11 cellular contexts compared by ENCODE assay signal in the genomic region with DNA sequence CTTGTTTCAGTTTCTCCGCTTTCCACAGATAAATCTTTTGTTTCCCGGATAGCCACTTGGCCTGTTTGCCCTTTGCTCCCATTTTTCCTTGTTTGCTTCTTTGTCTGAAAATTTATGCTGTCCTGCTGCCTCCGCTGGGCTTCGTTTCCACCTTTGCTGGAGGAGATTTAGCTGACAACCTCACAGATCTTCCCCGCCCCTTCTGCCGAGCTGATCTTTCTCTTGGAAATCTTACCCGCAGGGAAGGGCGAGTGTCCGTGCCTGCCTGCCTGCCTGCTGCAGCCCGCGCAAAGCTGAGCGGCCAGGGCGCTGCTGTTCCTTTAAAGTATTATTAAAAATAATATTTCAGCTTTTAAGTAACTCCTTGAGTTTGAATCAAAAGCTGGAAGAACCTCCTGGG. TPM values are rescaled to one million over a fixed set of nuclear protein-coding genes. Genes with fewer than 3 reads are reported as not detected.
DNase-seq lines count a peak whose midpoint lies in the region; ATAC-seq and TF ChIP-seq lines count a peak whose summit lies in the region.
"Had no signal": no experiment of that assay in that cellular context is flagged by ENCODE, and none has a peak within 500 bp of the region (broad histone marks: within the 10 kb centered on the region; RNA-seq: fewer than 3 reads in every experiment).

No MANE protein-coding gene starts in this region.

- peak overlapping the region; percentile 40 to 80; a peak in 3 of 4 replicates for H4K8ac ChIP-seq in IMR-90 (ENCODE audit: low read depth in 2 of 2, low read length in 2 of 2)

- H3K4me1 ChIP-seq in IMR-90 (ENCODE audit: control insufficient read depth, insufficient read depth, low read length) (0 out of 2 replicates have a peak, but pooled peaks cover 2% of the 10 kb centered on the region), mesodermal cell (ENCODE audit: control insufficient read depth, insufficient read depth, low read length, poor library complexity, severe bottlenecking) (peaks cover 14% of the 10 kb centered on the region)

- no peak overlapping the region for H3K4me3 ChIP-seq in IMR-90 (ENCODE audit: insufficient read depth, low read depth, low read length)
- no peak overlapping the region for H3K4me3 ChIP-seq in mesodermal cell (ENCODE audit: extremely low read depth, insufficient read depth, low read length, poor library complexity, severe bottlenecking)

- intact Hi-C loops in IMR-90 (cut with micrococcal nuclease), result loop anchor here (2.0 kb wide), 1 partner anchor 75 kb away; no protein-coding TSS in a partner anchor
- intact Hi-C loops in posterior vena cava (cut with DNase I), result no loop called here

- no peak for ATAC-seq in IMR-90 (ENCODE audit: low read depth)
- ATAC-seq in HG03457 (IDR thresholded peaks at IDR 0.05; ENCODE audit: unreplicated experiment), result no peak
- no peak for ATAC-seq in GM18502 (IDR thresholded peaks at IDR 0.05; ENCODE audit: poor library complexity, unreplicated experiment)

- dilution Hi-C loops in IMR-90 (cut with HindIII; ENCODE audit: low sequenced_read_pairs, unreplicated experiment), result no loop called here

- H2AFZ ChIP-seq in IMR-90 (replicated peaks; ENCODE audit: low read length, poor library complexity), result peak overlapping the region; percentile 71

- H3K9me3 ChIP-seq in IMR-90 (ENCODE audit: control insufficient read depth, insufficient read depth, low read length), result no peaks in the 10 kb centered on the region
- H3K9me3 ChIP-seq in mesodermal cell (ENCODE audit: control insufficient read depth, low read length), result no peaks in the 10 kb centered on the region

- no peak overlapping the region for H2BK5ac ChIP-seq in IMR-90 (ENCODE audit: low read depth, low read length, poor library complexity, severe bottlenecking)

- no peak overlapping the region for H3K56ac ChIP-seq in IMR-90 (ENCODE audit: extremely low read depth, insufficient read depth, low read length)

- H3K18ac ChIP-seq in IMR-90 (ENCODE audit: low read depth, low read length), result no peak overlapping the region

- H4K20me1 ChIP-seq in IMR-90 (ENCODE audit: insufficient read depth, low read length), result peaks cover 5% of the 10 kb centered on the region; the same call in 1 of the 2 replicates

- peaks cover 0 to 17% of the 10 kb centered on the region in 2 experiments; a peak in 3 of 4 replicates for H3K79me1 ChIP-seq in IMR-90 (ENCODE audit: low read depth in 1 of 2, low read length in 2 of 2)

- WGBS in IMR-90 (ENCODE audit: extremely low coverage in 2 of 2, insufficient read length in 1 of 2), 2 experiments, result 56% methylated on average over 3 of the region's 13 CpGs; no CpG with 5 or more reads in 1 of the 2 experiments
- 31 to 38% methylated on average over 6 of the region's 13 CpGs for WGBS in mesodermal cell (ENCODE audit: insufficient coverage in 2 of 2), 2 experiments

- H2AK5ac ChIP-seq in IMR-90 (ENCODE audit: low read depth, low read length), result no peak overlapping the region

- no peak overlapping the region for H2BK20ac ChIP-seq in IMR-90 (ENCODE audit: low read depth, low read length)

- TF ChIP-seq RAD21 in IMR-90 (IDR thresholded peaks at IDR 0.05; ENCODE audit: low read length), result no peak

- no peak for TF ChIP-seq POLR2A in IMR-90 (IDR thresholded peaks at IDR 0.05; ENCODE audit: low read depth, low read length)

- H2BK15ac ChIP-seq in IMR-90 (ENCODE audit: low read depth, low read length), result no peak overlapping the region

- H3K9me1 ChIP-seq in IMR-90 (ENCODE audit: insufficient read depth, low read length), result no peaks in the 10 kb centered on the region

- 0 out of 2 replicates have a peak overlapping the region, but pooled peaks have one; percentile 13 for H3K9ac ChIP-seq in IMR-90 (ENCODE audit: low read depth, low read length)

- no peak overlapping the region for H3K4me2 ChIP-seq in IMR-90 (ENCODE audit: low read depth, low read length)

- H3K23ac ChIP-seq in IMR-90 (ENCODE audit: low read depth, low read length), result no peak overlapping the region

- H2AK9ac ChIP-seq in IMR-90 (replicated peaks; ENCODE audit: low read depth, low read length, poor library complexity), result no peak overlapping the region

- no peak for TF ChIP-seq CTCF in IMR-90 (conservative IDR thresholded peaks at IDR 0.05; ENCODE audit: low read depth, low read length)

- no peaks in the 10 kb centered on the region for H3K27me3 ChIP-seq in IMR-90 (ENCODE audit: control insufficient read depth, insufficient read depth, low read length)

- POLR2A ChIA-PET in IMR-90 (lab: Charles Lee; ENCODE audit: unreplicated experiment), result no interaction called here

- H3K27ac ChIP-seq in IMR-90 (ENCODE audit: insufficient read depth, low read length) (no peak overlapping the region), mesodermal cell (ENCODE audit: low read depth, low read length, severe bottlenecking) (peak overlapping the region; percentile 38)

- in situ Hi-C loops in IMR-90 (cut with MboI; ENCODE audit: low sequenced_read_pairs), result no loop called here

- peaks cover 8% of the 10 kb centered on the region for H3K36me3 ChIP-seq in IMR-90 (ENCODE audit: control insufficient read depth, insufficient read depth, low read length)
- H3K36me3 ChIP-seq in mesodermal cell (ENCODE audit: control insufficient read depth, insufficient read depth, low read length), result peaks cover 25% of the 10 kb centered on the region

- CTCF ChIA-PET in IMR-90 (lab: Yijun Ruan, JAX), result interaction anchor here (0.6 kb wide), 1 partner anchor 337 kb away, joined by 4 read pairs; no protein-coding TSS in a partner anchor

- H4K91ac ChIP-seq in IMR-90 (ENCODE audit: insufficient read depth, low read depth, low read length), result 0 out of 2 replicates have a peak overlapping the region, but pooled peaks have one; percentile 35

- no peak overlapping the region for H3K14ac ChIP-seq in IMR-90 (replicated peaks; ENCODE audit: low read depth, low read length)

- DNase-seq in AG20443 (ENCODE audit: low spot score) (peak; percentile 18), IMR-90 (no peak), ecto neural progenitor cell (ENCODE audit: low spot score) (peak; percentile 82), posterior vena cava (ENCODE audit: low spot score) (no peak), GM19240 (ENCODE audit: insufficient read length, low spot score) (no peak)
- DNase-seq: activated CD4-positive, alpha-beta T cell treated with anti-CD3 and anti-CD28 coated beads, Interleukin-2, amount 50 U/mL, for 4 hours; AML-193; amygdala had no signal

- no TSS peak for BruUV-seq in IMR-90 (replicated peaks; lab: Mats Ljungman, UMichigan)

- no peak overlapping the region for H2BK120ac ChIP-seq in IMR-90 (ENCODE audit: low read depth, low read length)

- peak overlapping the region; percentile 47; the same call in 1 of the 2 replicates for H4K5ac ChIP-seq in IMR-90 (ENCODE audit: low read depth, low read length)

- no peak overlapping the region for H3K4ac ChIP-seq in IMR-90 (ENCODE audit: low read depth, low read length)

TF ChIP-seq in IMR-90, 13 proteins besides CTCF, POLR2A, EP300 and RAD21:
- TF ChIP-seq MAFK (IDR thresholded peaks at IDR 0.05; ENCODE audit: low read depth, low read length), result no peak
- TF ChIP-seq ELK1 (IDR thresholded peaks at IDR 0.05; ENCODE audit: borderline replicate concordance, low read depth, low read length), result no peak
- no peak for TF ChIP-seq SMC3 (IDR thresholded peaks at IDR 0.05; ENCODE audit: low read depth, low read length)
- TF ChIP-seq NFE2L2 (IDR thresholded peaks at IDR 0.05; ENCODE audit: low read depth, low read length), result no peak
- TF ChIP-seq MXI1 (IDR thresholded peaks at IDR 0.05; ENCODE audit: borderline replicate concordance, low read depth, low read length), result no peak
- no peak for TF ChIP-seq CEBPB (IDR thresholded peaks at IDR 0.05; ENCODE audit: low read depth, low read length)
- TF ChIP-seq, protein P1, sequence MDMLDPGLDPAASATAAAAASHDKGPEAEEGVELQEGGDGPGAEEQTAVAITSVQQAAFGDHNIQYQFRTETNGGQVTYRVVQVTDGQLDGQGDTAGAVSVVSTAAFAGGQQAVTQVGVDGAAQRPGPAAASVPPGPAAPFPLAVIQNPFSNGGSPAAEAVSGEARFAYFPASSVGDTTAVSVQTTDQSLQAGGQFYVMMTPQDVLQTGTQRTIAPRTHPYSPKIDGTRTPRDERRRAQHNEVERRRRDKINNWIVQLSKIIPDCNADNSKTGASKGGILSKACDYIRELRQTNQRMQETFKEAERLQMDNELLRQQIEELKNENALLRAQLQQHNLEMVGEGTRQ (IDR thresholded peaks at IDR 0.05; ENCODE audit: low read depth, low read length), result no peak
- TF ChIP-seq FOS (IDR thresholded peaks at IDR 0.05; ENCODE audit: low read depth, low read length), result no peak

RNA-seq across cellular contexts. Expression of gene XRCC5, which starts 1.4 kb away (rescaled TPM):
- 352 and 509 TPM in 2 replicates for total RNA-seq in IMR-90 (2012; rRNA removed)
- polyA plus RNA-seq in IMR-90 (2012; rRNA removed), result 144 and 156 TPM in 2 replicates
- 103 and 426 TPM in 2 replicates for polyA plus RNA-seq in IMR-90 (2012; cell fraction: cytosol; rRNA removed)
- polyA plus RNA-seq in IMR-90 (2012; cell fraction: nucleus; rRNA removed; ENCODE audit: low replicate concordance), result 65.1 and 146 TPM in 2 replicates
- 312 TPM for polyA plus RNA-seq in mesodermal cell (2013, experiment 1 of 2)
- 324 TPM for polyA plus RNA-seq in mesodermal cell (2013, experiment 2 of 2)
- total RNA-seq in posterior vena cava, result 100 to 1,000 TPM; 189 to 213 TPM

RNA-seq across cellular contexts. Expression of gene TMEM169, which starts 26.0 kb away (rescaled TPM):
- total RNA-seq in IMR-90 (2012; rRNA removed) (0.54 and 0.83 TPM in 2 replicates), posterior vena cava (under 1 TPM; 0.38 to 0.51 TPM)
- 0.15 and 0.17 TPM in 2 replicates for polyA plus RNA-seq in IMR-90 (2012; rRNA removed)
- 0.05 and 0.13 TPM in 2 replicates for polyA plus RNA-seq in IMR-90 (2012; cell fraction: cytosol; rRNA removed)
- 0.18 and 0.20 TPM in 2 replicates for polyA plus RNA-seq in IMR-90 (2012; cell fraction: nucleus; rRNA removed; ENCODE audit: low replicate concordance)
- 8.5 TPM for polyA plus RNA-seq in mesodermal cell (2013, experiment 1 of 2)
- polyA plus RNA-seq in mesodermal cell (2013, experiment 2 of 2), result 9.6 TPM

RNA-seq across cellular contexts. Expression of gene PECR, which starts 26.2 kb away (rescaled TPM):
- total RNA-seq in IMR-90 (2012; rRNA removed) (13.3 and 17.7 TPM in 2 replicates), posterior vena cava (1 to 10 TPM; 3.4 to 4.5 TPM)
- polyA plus RNA-seq in IMR-90 (2012; rRNA removed), result 11.4 and 12.8 TPM in 2 replicates
- 2.6 and 5.5 TPM in 2 replicates for polyA plus RNA-seq in IMR-90 (2012; cell fraction: cytosol; rRNA removed)
- polyA plus RNA-seq in IMR-90 (2012; cell fraction: nucleus; rRNA removed; ENCODE audit: low replicate concordance), result 2.3 and 5.3 TPM in 2 replicates
- 8.6 TPM for polyA plus RNA-seq in mesodermal cell (2013, experiment 1 of 2)
- polyA plus RNA-seq in mesodermal cell (2013, experiment 2 of 2), result 10.9 TPM

Comparison
In these comparisons a context has a peak if more than half of its experiments do, and no peak if none do; other contexts are left out.
1. DNase-seq: peak in AG20443 (single experiment) and ecto neural progenitor cell (single experiment); none in IMR-90 (single experiment), posterior vena cava (single experiment) and GM19240 (single experiment).